ENCODE assay signal across 16 cellular contexts in the genomic region with DNA sequence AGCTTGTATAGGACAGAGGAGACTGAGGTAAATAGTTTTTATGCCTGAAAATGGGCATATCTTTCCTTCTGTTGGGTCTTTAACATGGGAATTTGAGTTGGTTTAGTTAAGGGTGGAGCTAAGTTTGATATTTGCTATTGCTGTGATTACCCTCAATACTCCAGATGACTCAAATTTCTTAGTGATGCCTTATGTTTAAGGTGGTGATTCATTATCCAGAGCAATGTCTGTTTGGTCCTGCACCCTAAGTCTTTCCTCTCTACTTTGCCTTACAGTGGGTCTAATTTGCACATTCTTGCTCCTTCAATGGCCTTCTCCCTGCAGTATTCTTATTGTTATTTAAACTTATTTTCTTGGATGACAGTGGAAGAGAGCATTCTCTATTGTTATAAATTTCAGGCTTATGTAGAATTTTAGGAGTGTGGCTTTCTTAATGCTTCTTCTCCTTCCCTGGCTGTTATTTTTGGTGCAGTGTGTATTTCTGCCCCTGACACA.
DNase-seq lines count a peak whose midpoint lies in the region; ATAC-seq and TF ChIP-seq lines count a peak whose summit lies in the region.
"Had no signal": no experiment of that assay in that cellular context is flagged by ENCODE, and none has a peak within 500 bp of the region (broad histone marks: within the 10 kb centered on the region; RNA-seq: fewer than 3 reads in every experiment).

No MANE protein-coding gene starts in this region.

- H3K36me3 ChIP-seq in GM23248 (ENCODE audit: low read depth), result no peaks in the 10 kb centered on the region
- H3K36me3 ChIP-seq in NT2/D1 (ENCODE audit: insufficient read depth, insufficient read length, low read length), result no peaks in the 10 kb centered on the region

- H3K9me2 ChIP-seq in GM23248 (ENCODE audit: insufficient read depth), result no peaks in the 10 kb centered on the region

- no peak overlapping the region for H3K4me3 ChIP-seq in GM23248
- H3K4me3 ChIP-seq in NT2/D1 (ENCODE audit: insufficient read length, low read depth), result no peak overlapping the region
- H3K4me3 ChIP-seq in epithelial cell of esophagus (ENCODE audit: low read length), result no peak overlapping the region

- H3K27ac ChIP-seq in GM23248, result no peak overlapping the region

- H3K9ac ChIP-seq in GM23248, result no peak overlapping the region
- H3K9ac ChIP-seq in NT2/D1 (ENCODE audit: insufficient read length, low read depth), result no peak overlapping the region

- no peak for TF ChIP-seq CTCF in epithelial cell of esophagus (IDR thresholded peaks at IDR 0.05; ENCODE audit: insufficient read depth, low read depth, low read length, missing control alignments)

- H4K20me1 ChIP-seq in GM23248 (ENCODE audit: insufficient read depth), result no peaks in the 10 kb centered on the region

- in situ Hi-C loops in GM23248 (cut with MboI), result no loop called here

- H3K27me3 ChIP-seq in GM23248 (replicated peaks; ENCODE audit: insufficient read depth), result no peaks in the 10 kb centered on the region; the same call in 1 of the 2 replicates
- H3K27me3 ChIP-seq in NT2/D1 (ENCODE audit: insufficient read depth, insufficient read length), result no peaks in the 10 kb centered on the region

- H3K79me2 ChIP-seq in GM23248 (ENCODE audit: insufficient read depth), result no peaks in the 10 kb centered on the region

- no peak overlapping the region for H3K4me2 ChIP-seq in GM23248 (ENCODE audit: unreplicated experiment)

- ATAC-seq in GM21717 (IDR thresholded peaks at IDR 0.05; ENCODE audit: unreplicated experiment), result no peak
- ATAC-seq: Panc1 had no signal

- no peaks in the 10 kb centered on the region for H3K9me3 ChIP-seq in GM23248 (ENCODE audit: low read depth)
- H3K9me3 ChIP-seq in NT2/D1 (ENCODE audit: insufficient read depth, low read length), result peaks cover 19% of the 10 kb centered on the region

- H3F3A ChIP-seq in GM23248 (ENCODE audit: insufficient read depth), result no peaks in the 10 kb centered on the region

- H3K4me1 ChIP-seq in GM23248 (ENCODE audit: insufficient read depth) (no peaks in the 10 kb centered on the region; the same call in 1 of the 2 replicates), NT2/D1 (ENCODE audit: insufficient read depth, insufficient read length) (peaks cover 5% of the 10 kb centered on the region)

- peak; percentile 5 for DNase-seq in GM23248
- DNase-seq in NT2/D1 (ENCODE audit: low read depth, low spot score), result peak; percentile 46
- peak; percentile 51 for DNase-seq in epithelial cell of esophagus (ENCODE audit: low read depth)
- DNase-seq in iris pigment epithelial cell (ENCODE audit: low read depth), result peak; percentile 28
- no peak for DNase-seq in DMS53 treated with DMSO at 0.1 percent for 48 hours (lab: John Stamatoyannopoulos, UW; ENCODE audit: unreplicated experiment)
- no peak for DNase-seq in H4 (ENCODE audit: low spot score)
- DNase-seq: COR-L47, DMS 273 treated with DMSO at 0.1 percent for 48 hours, GDM1, Karpas-422, NCI-H1417 treated with DMSO at 0.1 percent for 48 hours, NCI-H187 treated with DMSO at 0.1 percent for 48 hours, NCI-H526, Right ventricle myocardium superior had no signal

- H2AFZ ChIP-seq in GM23248, result no peak overlapping the region

Comparison
In these comparisons a context has a peak if more than half of its experiments do, and no peak if none do; other contexts are left out.
1. DNase-seq: peak in GM23248 (single experiment), NT2/D1 (single experiment), epithelial cell of esophagus (single experiment) and iris pigment epithelial cell (single experiment); none in DMS53 treated with DMSO at 0.1 percent for 48 hours (single experiment) and H4 (single experiment).